16 cellular contexts compared by ENCODE assay signal in genomic region chr3:122640437-122640999, GRCh38. TPM values are rescaled to one million over a fixed set of nuclear protein-coding genes. Genes with fewer than 3 reads are reported as not detected.
DNase-seq lines count a peak whose midpoint lies in the region; ATAC-seq, FAIRE-seq and TF ChIP-seq lines count a peak whose summit lies in the region.
"Had no signal": no experiment of that assay in that cellular context is flagged by ENCODE, and none has a peak within 500 bp of the region (broad histone marks: within the 10 kb centered on the region; RNA-seq: fewer than 3 reads in every experiment).

No MANE protein-coding gene starts in this region.

- H3K4me3 ChIP-seq in choroid plexus epithelial cell (ENCODE audit: low read depth, low read length), result no peak overlapping the region
- H3K4me3 ChIP-seq: HAP-1 had no signal

- H3K27me3 Mint-ChIP-seq in memory B cell, result no peaks in the 10 kb centered on the region

- DNase-seq in M059J (ENCODE audit: low read depth) (peak; percentile 31), choroid plexus epithelial cell (ENCODE audit: low read depth) (peak; percentile 20), memory B cell (ENCODE audit: low spot score in 2 of 2) (no peak), AG08395 (ENCODE audit: low spot score) (no peak), urothelium cell line (ENCODE audit: low spot score) (no peak), NCI-H82 treated with DMSO at 0.1 percent for 48 hours (lab: John Stamatoyannopoulos, UW; ENCODE audit: unreplicated experiment) (no peak)
- DNase-seq in activated CD4-positive, alpha-beta T cell treated with anti-CD3 and anti-CD28 coated beads for 4 hours, result no peak
- DNase-seq: CD8-positive, alpha-beta T cell; COR-L47; DND-41; GDM1; HFFc6 had no signal

- peaks cover 6% of the 10 kb centered on the region for H3K4me1 Mint-ChIP-seq in memory B cell

- no peaks in the 10 kb centered on the region for H3K9me3 Mint-ChIP-seq in memory B cell
- H3K9me3 Mint-ChIP-seq: CD14-positive monocyte; CD8-positive, alpha-beta T cell; HFFc6 had no signal

- no peak for FAIRE-seq in urothelium cell line (lab: Jason Lieb, UNC)
- FAIRE-seq: A204.1, H1 had no signal

- H3K4me3 Mint-ChIP-seq in memory B cell, result no peak overlapping the region
- H3K4me3 Mint-ChIP-seq: CD14-positive monocyte; CD8-positive, alpha-beta T cell; HFFc6 had no signal

- TF ChIP-seq CTCF in choroid plexus epithelial cell (conservative IDR thresholded peaks at IDR 0.05; ENCODE audit: low read depth, low read length), result no peak

- peaks cover 26% of the 10 kb centered on the region for H3K36me3 Mint-ChIP-seq in memory B cell
- H3K36me3 Mint-ChIP-seq: CD14-positive monocyte had no signal

- ATAC-seq in memory B cell (ENCODE audit: low read depth), result no peak
- ATAC-seq: CD8-positive, alpha-beta T cell had no signal

- peak overlapping the region; percentile 64 for H3K27ac Mint-ChIP-seq in memory B cell
- H3K27ac Mint-ChIP-seq: CD14-positive monocyte; CD8-positive, alpha-beta T cell; HFFc6 had no signal

RNA-seq across cellular contexts. Expression of gene PARP14, which starts 40.1 kb away (rescaled TPM):
- 135 and 158 TPM in 2 replicates for total RNA-seq in M059J (2014; rRNA removed; shearing (Covaris generic))

Comparison
In these comparisons a context has a peak if more than half of its experiments do, and no peak if none do; other contexts are left out.
1. DNase-seq: peak in M059J (single experiment) and choroid plexus epithelial cell (single experiment); none in memory B cell (0 of 2), AG08395 (single experiment), activated CD4-positive, alpha-beta T cell treated with anti-CD3 and anti-CD28 coated beads for 4 hours (0 of 2), urothelium cell line (single experiment) and NCI-H82 treated with DMSO at 0.1 percent for 48 hours (single experiment).